In the genomic region with DNA sequence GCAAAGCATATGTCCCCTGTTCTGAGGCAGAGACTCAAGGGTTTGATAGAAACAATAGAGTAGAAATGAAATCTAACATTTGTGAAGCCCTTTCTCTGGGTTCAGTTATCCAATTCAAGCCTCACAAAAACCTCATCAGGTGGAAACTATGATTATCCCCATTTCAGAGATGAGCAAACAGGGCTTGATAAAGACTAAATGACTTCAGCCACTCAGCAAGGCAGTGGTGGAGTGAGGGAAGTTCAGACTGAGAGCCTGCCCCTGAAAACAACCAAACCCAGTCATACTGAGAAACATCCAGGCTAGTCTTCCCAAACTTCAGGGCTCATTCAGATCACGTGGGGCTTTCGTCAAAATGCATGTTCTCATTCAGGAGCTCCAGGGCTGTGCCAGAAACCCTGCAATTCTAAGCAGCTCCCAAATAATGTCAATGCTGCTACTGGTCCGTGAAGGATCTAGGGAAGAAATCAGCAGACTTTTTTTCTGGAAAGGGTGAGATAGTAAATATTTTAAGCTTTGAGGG, we compare ENCODE assay signal across 12 cellular contexts.
DNase-seq lines count a peak whose midpoint lies in the region; ATAC-seq and TF ChIP-seq lines count a peak whose summit lies in the region.
"Had no signal": no experiment of that assay in that cellular context is flagged by ENCODE, and none has a peak within 500 bp of the region (broad histone marks: within the 10 kb centered on the region; RNA-seq: fewer than 3 reads in every experiment).

No MANE protein-coding gene starts in this region.

- DNase-seq in activated T-helper 1 cell treated with anti-CD3 and anti-CD28 coated beads, Interleukin-12 subunit alpha, Interleukin-12 subunit beta, Interleukin-2, Interleukin-4 antibody, amounts not matched to agents 30 ng/mL and 10 ng/mL and 1 ng/mL, durations not matched to agents 14 hours and 24 hours and 36 hours (ENCODE audit: low spot score): no peak
- DNase-seq in DMS 273 (lab: John Stamatoyannopoulos, UW; ENCODE audit: unreplicated experiment): no peak
- no peak for DNase-seq in DMS 273 treated with DMSO at 0.1 percent for 48 hours (lab: John Stamatoyannopoulos, UW)
- DNase-seq in left cardiac atrium: no peak
- no peak for DNase-seq in progenitor cell of endocrine pancreas (ENCODE audit: low spot score, unreplicated experiment)
- DNase-seq: caudate nucleus, left ventricle myocardium inferior, NCI-H524 treated with DMSO at 0.1 percent for 48 hours, occipital lobe had no signal

- no peaks in the 10 kb centered on the region for H3K9me3 Mint-ChIP-seq in activated T-helper 1 cell treated with anti-CD3 and anti-CD28 coated beads, Interleukin-12 subunit alpha, Interleukin-12 subunit beta, Interleukin-2, Interleukin-4 antibody, amounts not matched to agents 30 ng/mL and 10 ng/mL and 1 ng/mL, durations not matched to agents 14 hours and 24 hours and 36 hours
- H3K9me3 Mint-ChIP-seq in progenitor cell of endocrine pancreas (ENCODE audit: low read depth): no peaks in the 10 kb centered on the region

- peak overlapping the region; percentile 90 for H3K27ac Mint-ChIP-seq in activated T-helper 1 cell treated with anti-CD3 and anti-CD28 coated beads, Interleukin-12 subunit alpha, Interleukin-12 subunit beta, Interleukin-2, Interleukin-4 antibody, amounts not matched to agents 30 ng/mL and 10 ng/mL and 1 ng/mL, durations not matched to agents 14 hours and 24 hours and 36 hours
- no peak overlapping the region for H3K27ac Mint-ChIP-seq in progenitor cell of endocrine pancreas

- H3K4me1 Mint-ChIP-seq in activated T-helper 1 cell treated with anti-CD3 and anti-CD28 coated beads, Interleukin-12 subunit alpha, Interleukin-12 subunit beta, Interleukin-2, Interleukin-4 antibody, amounts not matched to agents 30 ng/mL and 10 ng/mL and 1 ng/mL, durations not matched to agents 14 hours and 24 hours and 36 hours (ENCODE audit: low read depth): peaks cover 9% of the 10 kb centered on the region
- H3K4me1 Mint-ChIP-seq in progenitor cell of endocrine pancreas (ENCODE audit: low read depth): peaks cover 12% of the 10 kb centered on the region

- TF ChIP-seq POLR2A in GM18505 (IDR thresholded peaks at IDR 0.05; ENCODE audit: borderline replicate concordance, extremely low read depth, insufficient read depth, insufficient read length): no peak

- no peak for TF ChIP-seq CTCF in progenitor cell of endocrine pancreas (IDR thresholded peaks at IDR 0.05; ENCODE audit: unreplicated experiment)

- peaks cover 2% of the 10 kb centered on the region for H3K27me3 Mint-ChIP-seq in activated T-helper 1 cell treated with anti-CD3 and anti-CD28 coated beads, Interleukin-12 subunit alpha, Interleukin-12 subunit beta, Interleukin-2, Interleukin-4 antibody, amounts not matched to agents 30 ng/mL and 10 ng/mL and 1 ng/mL, durations not matched to agents 14 hours and 24 hours and 36 hours (ENCODE audit: insufficient read depth)
- peaks cover 15% of the 10 kb centered on the region for H3K27me3 Mint-ChIP-seq in progenitor cell of endocrine pancreas

- ATAC-seq in GM18505 (IDR thresholded peaks at IDR 0.05; ENCODE audit: unreplicated experiment) (peak; percentile 47), GM19463 (IDR thresholded peaks at IDR 0.05; ENCODE audit: unreplicated experiment) (peak; percentile 44), HG03039 (IDR thresholded peaks at IDR 0.05; ENCODE audit: unreplicated experiment) (peak; percentile 52), left cardiac atrium (no peak)

- no peaks in the 10 kb centered on the region for H3K36me3 Mint-ChIP-seq in activated T-helper 1 cell treated with anti-CD3 and anti-CD28 coated beads, Interleukin-12 subunit alpha, Interleukin-12 subunit beta, Interleukin-2, Interleukin-4 antibody, amounts not matched to agents 30 ng/mL and 10 ng/mL and 1 ng/mL, durations not matched to agents 14 hours and 24 hours and 36 hours (ENCODE audit: low read depth)
- no peaks in the 10 kb centered on the region for H3K36me3 Mint-ChIP-seq in progenitor cell of endocrine pancreas (ENCODE audit: insufficient read depth)

- no peak overlapping the region for H3K4me3 Mint-ChIP-seq in activated T-helper 1 cell treated with anti-CD3 and anti-CD28 coated beads, Interleukin-12 subunit alpha, Interleukin-12 subunit beta, Interleukin-2, Interleukin-4 antibody, amounts not matched to agents 30 ng/mL and 10 ng/mL and 1 ng/mL, durations not matched to agents 14 hours and 24 hours and 36 hours
- no peak overlapping the region for H3K4me3 Mint-ChIP-seq in progenitor cell of endocrine pancreas (ENCODE audit: low read depth)

- intact Hi-C loops in activated T-helper 1 cell treated with anti-CD3 and anti-CD28 coated beads, Interleukin-12 subunit alpha, Interleukin-12 subunit beta, Interleukin-2, Interleukin-4 antibody, amounts not matched to agents 30 ng/mL and 10 ng/mL and 1 ng/mL, durations not matched to agents 14 hours and 24 hours and 36 hours (cut with micrococcal nuclease): loop anchor here (1.0 to 5.0 kb wide), 4 partner anchors 109 to 486 kb away; a partner anchor contains a TSS
- intact Hi-C loops in left cardiac atrium (cut with DNase I): no loop called here

Comparison
In these comparisons a context has a peak if more than half of its experiments do, and no peak if none do; other contexts are left out.
1. ATAC-seq: peak in GM18505 (single experiment), GM19463 (single experiment) and HG03039 (single experiment); none in left cardiac atrium (0 of 2).